In the genomic region with DNA sequence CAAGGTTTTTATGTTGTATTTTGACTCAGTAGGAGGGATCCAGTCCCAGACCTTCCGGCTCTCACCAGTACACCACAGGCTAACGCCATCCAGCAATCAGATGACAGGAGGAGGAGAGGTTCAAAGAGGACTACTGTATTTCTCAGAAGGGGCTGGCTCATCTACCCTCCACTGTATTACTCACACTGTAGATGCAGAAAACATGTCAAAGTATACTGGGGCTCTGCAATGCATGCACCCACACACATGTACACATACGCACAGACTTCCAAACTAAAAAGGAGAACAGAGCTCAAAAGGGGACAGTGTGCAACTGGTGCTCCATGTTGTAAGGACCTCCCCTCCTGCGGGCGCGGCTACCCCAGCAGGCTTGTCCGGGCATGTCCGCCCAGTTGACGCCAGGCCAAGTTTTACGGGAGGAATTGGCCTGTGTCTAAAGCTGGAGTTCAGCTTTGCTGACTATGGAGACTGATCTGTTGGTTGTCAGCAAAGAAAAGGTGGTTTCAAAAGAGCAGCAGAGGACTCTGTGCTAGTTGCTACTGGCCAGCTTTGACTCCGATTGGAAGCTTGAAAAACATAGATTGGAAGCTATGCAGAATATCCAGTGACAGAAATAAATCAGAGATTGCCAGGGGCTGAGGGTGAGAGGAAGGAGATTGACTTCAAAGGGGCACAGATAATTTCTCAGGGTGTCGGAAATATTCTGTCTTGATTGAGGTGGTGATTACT, we compare ENCODE assay signal across 8 cellular contexts.
DNase-seq lines count a peak whose midpoint lies in the region; ATAC-seq and TF ChIP-seq lines count a peak whose summit lies in the region.

No MANE protein-coding gene starts in this region.

- H3K4me1 ChIP-seq in RWPE2 (ENCODE audit: insufficient read depth, poor library complexity, severe bottlenecking) (peaks cover 15% of the 10 kb centered on the region), thoracic aorta (ENCODE audit: control insufficient read depth in 1 of 2, low read depth in 2 of 2) (peaks cover 26 to 39% of the 10 kb centered on the region in 2 donors)

- intact Hi-C loops in dorsolateral prefrontal cortex (cut with DNase I) = loop anchor here (5.0 to 10.0 kb wide), 9 partner anchors 127 to 532 kb away; partner anchors contain the start of gene TRIM13 (in 1 of the 2)

- no peak for TF ChIP-seq CTCF in AG10803 (conservative IDR thresholded peaks at IDR 0.05; ENCODE audit: low read length)
- no peak for TF ChIP-seq CTCF in RWPE2 (IDR thresholded peaks at IDR 0.05; ENCODE audit: poor library complexity, severe bottlenecking)
- TF ChIP-seq CTCF in dorsolateral prefrontal cortex (IDR thresholded peaks at IDR 0.05 in 54 of 56, conservative IDR thresholded peaks at IDR 0.05 in 2 of 56; ENCODE audit: low read depth in 1 of 56, partially characterized antibody in 56 of 56) = peak in 6 of 56 donors; percentile 9 to 34 (median 17)
- no peak for TF ChIP-seq CTCF in thoracic aorta (IDR thresholded peaks at IDR 0.05)
- no peak for TF ChIP-seq CTCF in endothelial cell (IDR thresholded peaks at IDR 0.05; ENCODE audit: unreplicated experiment)

- H3K9me3 Mint-ChIP-seq in endothelial cell (ENCODE audit: unreplicated experiment) = no peaks in the 10 kb centered on the region

- H3K36me3 Mint-ChIP-seq in endothelial cell (ENCODE audit: low read depth, unreplicated experiment) = no peaks in the 10 kb centered on the region

- H3K27me3 ChIP-seq in RWPE2 (ENCODE audit: insufficient read depth, poor library complexity, severe bottlenecking) (no peaks in the 10 kb centered on the region), dorsolateral prefrontal cortex (no peaks in the 10 kb centered on the region), thoracic aorta (replicated peaks; ENCODE audit: insufficient read depth) (no peaks in the 10 kb centered on the region)

- DNase-seq in AG10803 (ENCODE audit: low read depth) (peak; percentile 84), HEK293T (ENCODE audit: extremely low spot score) (peak; percentile 69), RWPE2 (ENCODE audit: low spot score) (peak; percentile 68), dorsolateral prefrontal cortex (peak; percentile 41 to 73 (median 70)), lung microvascular endothelial cell (ENCODE audit: low read depth in 2 of 2) (peak; percentile 89 to 91), thoracic aorta (ENCODE audit: low spot score) (peak; percentile 37), HuH-7.5 (ENCODE audit: low spot score) (no peak), endothelial cell (ENCODE audit: low spot score) (no peak)

- CTCF ChIA-PET in HEK293T (lab: Yijun Ruan, JAX) = interaction anchor here (0.6 kb wide), 1 partner anchor 446 kb away, joined by 3 read pairs; no protein-coding TSS in a partner anchor

- peaks cover 1% of the 10 kb centered on the region for H3K27me3 Mint-ChIP-seq in endothelial cell (ENCODE audit: unreplicated experiment)

- POLR2A ChIA-PET in HEK293T (lab: Yijun Ruan, JAX) = interaction anchor here (0.8 to 1.6 kb wide), 4 partner anchors 17 to 403 kb away, joined by 3 to 6 read pairs (median 5); no protein-coding TSS in a partner anchor

- H3K27ac ChIP-seq in RWPE2 (ENCODE audit: poor library complexity, severe bottlenecking) = peak overlapping the region; percentile 23
- peak overlapping the region; percentile 0 to 93 (median 76) for H3K27ac ChIP-seq in dorsolateral prefrontal cortex
- H3K27ac ChIP-seq in thoracic aorta = peak overlapping the region; percentile 57 to 60

- H3K27ac Mint-ChIP-seq in endothelial cell (ENCODE audit: unreplicated experiment) = no peak overlapping the region

- H3K4me3 ChIP-seq in AG10803 (ENCODE audit: low read length) (peak overlapping the region; percentile 26), RWPE2 (ENCODE audit: severe bottlenecking) (no peak overlapping the region), dorsolateral prefrontal cortex (peak overlapping the region in 51 of 59 donors; percentile 6 to 58 (median 33)), thoracic aorta (peak overlapping the region; percentile 64)

- H3K9me3 ChIP-seq in RWPE2 (ENCODE audit: severe bottlenecking) (peaks cover under 1% of the 10 kb centered on the region), thoracic aorta (no peaks in the 10 kb centered on the region)

- H3K4me3 Mint-ChIP-seq in endothelial cell (ENCODE audit: unreplicated experiment) = no peak overlapping the region

- peak; percentile 78 for ATAC-seq in RWPE2 (ENCODE audit: low read depth)
- ATAC-seq in thoracic aorta (ENCODE audit: insufficient number of reproducible peaks, low FRiP score, low read depth) = peak; percentile 66

- peaks cover 10% of the 10 kb centered on the region for H3K4me1 Mint-ChIP-seq in endothelial cell (ENCODE audit: unreplicated experiment)

- no peaks in the 10 kb centered on the region for H3K36me3 ChIP-seq in RWPE2 (ENCODE audit: low read depth)
- H3K36me3 ChIP-seq in thoracic aorta = no peaks in the 10 kb centered on the region

TF ChIP-seq in HEK293T, 16 proteins besides CTCF, POLR2A, EP300 and RAD21:
- TF ChIP-seq ELF4 (IDR thresholded peaks at IDR 0.05) (no peak), PKNOX1 (IDR thresholded peaks at IDR 0.05) (peak; percentile 87), CTBP1 (IDR thresholded peaks at IDR 0.05; ENCODE audit: borderline replicate concordance) (0 out of 2 replicates have a peak, but pooled peaks have one; percentile 4), SP1 (IDR thresholded peaks at IDR 0.05) (no peak)

Comparison
In these comparisons a context has a peak if more than half of its experiments do, and no peak if none do; other contexts are left out.
1. DNase-seq: peak in AG10803 (single experiment), HEK293T (single experiment), RWPE2 (single experiment), dorsolateral prefrontal cortex (10 of 10), lung microvascular endothelial cell (2 of 2) and thoracic aorta (single experiment); none in HuH-7.5 (single experiment) and endothelial cell (single experiment).
2. H3K27ac ChIP-seq: peak in every context shown above with its lines; median percentile 76 in dorsolateral prefrontal cortex; 58 in thoracic aorta; 23 in RWPE2.